17 cellular contexts compared by ENCODE assay signal in genomic region chr3:134517796-134518195, GRCh38. TPM values are rescaled to one million over a fixed set of nuclear protein-coding genes. Genes with fewer than 3 reads are reported as not detected.
DNase-seq lines count a peak whose midpoint lies in the region; ATAC-seq and TF ChIP-seq lines count a peak whose summit lies in the region.
"Had no signal": no experiment of that assay in that cellular context is flagged by ENCODE, and none has a peak within 500 bp of the region (broad histone marks: within the 10 kb centered on the region; RNA-seq: fewer than 3 reads in every experiment).

No MANE protein-coding gene starts in this region.

- peak overlapping the region; percentile 52 for H3K27ac ChIP-seq in osteoblast (ENCODE audit: low read depth, low read length)
- H3K27ac ChIP-seq: testis had no signal

- H3K4me1 ChIP-seq in osteoblast (ENCODE audit: insufficient read depth, low read length): peaks cover 15% of the 10 kb centered on the region
- H3K4me1 ChIP-seq: testis had no signal

- H3K4me1 Mint-ChIP-seq in Calu3 (ENCODE audit: low read depth, unreplicated experiment): peaks cover 26% of the 10 kb centered on the region
- H3K4me1 Mint-ChIP-seq: GM23338 had no signal

- no peaks in the 10 kb centered on the region for H3K79me2 ChIP-seq in osteoblast (ENCODE audit: insufficient read depth, low read length)

- peak overlapping the region; percentile 45 for H3K4me3 ChIP-seq in osteoblast (ENCODE audit: insufficient read depth, low read length)
- H3K4me3 ChIP-seq: GM23338, heart right ventricle, testis had no signal

- H3K27me3 ChIP-seq in osteoblast (ENCODE audit: insufficient read depth, low read length): no peaks in the 10 kb centered on the region
- H3K27me3 ChIP-seq: heart right ventricle, testis had no signal

- H3K9me3 Mint-ChIP-seq in Calu3 (ENCODE audit: low read depth, unreplicated experiment): peaks cover 14% of the 10 kb centered on the region

- in situ Hi-C loops in GM13976 (cut with MboI; ENCODE audit: low sequenced_read_pairs, unreplicated experiment): no loop called here

- no peaks in the 10 kb centered on the region for H3K27me3 Mint-ChIP-seq in Calu3 (ENCODE audit: unreplicated experiment)
- H3K27me3 Mint-ChIP-seq: CD8-positive, alpha-beta memory T cell had no signal

- no TSS peak for BruUV-seq in Calu3 (replicated peaks; lab: Mats Ljungman, UMichigan)

- no peaks in the 10 kb centered on the region for H3K36me3 ChIP-seq in osteoblast (ENCODE audit: insufficient read depth, low read length)

- CTCF ChIA-PET in Calu3 (lab: Charles Lee): no interaction called here

- no peaks in the 10 kb centered on the region for H3K36me3 Mint-ChIP-seq in Calu3 (ENCODE audit: insufficient read depth, unreplicated experiment)

- H3K4me3 Mint-ChIP-seq in Calu3 (ENCODE audit: low read depth, unreplicated experiment): no peak overlapping the region
- H3K4me3 Mint-ChIP-seq: GM23338 had no signal

- H2AFZ ChIP-seq in osteoblast (ENCODE audit: low read length): peak overlapping the region; percentile 0
- H2AFZ ChIP-seq: GM23338 had no signal

- peak overlapping the region; percentile 44 for H3K27ac Mint-ChIP-seq in Calu3 (ENCODE audit: unreplicated experiment)
- H3K27ac Mint-ChIP-seq: GM23338 had no signal

- no peaks in the 10 kb centered on the region for H3K9me3 ChIP-seq in osteoblast (ENCODE audit: low read depth, low read length)
- H3K9me3 ChIP-seq: testis had no signal

- H3K4me2 ChIP-seq in osteoblast (ENCODE audit: insufficient read depth, low read length): peak overlapping the region; percentile 73
- H3K4me2 ChIP-seq: GM23338 had no signal

- TF ChIP-seq CTCF in Calu3 (IDR thresholded peaks at IDR 0.05; ENCODE audit: unreplicated experiment): no peak
- TF ChIP-seq CTCF in osteoblast (IDR thresholded peaks at IDR 0.05; ENCODE audit: extremely low read depth, low read depth, low read length): no peak
- no peak for TF ChIP-seq CTCF in GM13976 (IDR thresholded peaks at IDR 0.05; ENCODE audit: borderline replicate concordance, control extremely low read depth, extremely low read depth, insufficient read depth, missing control alignments)

- DNase-seq in Calu3 (no peak), M059J (ENCODE audit: low read depth) (peak; percentile 51), dedifferentiated amniotic fluid mesenchymal stem cell (ENCODE audit: extremely low spot score) (peak; percentile 38), osteoblast (ENCODE audit: insufficient read length, low spot score, missing footprints) (peak; percentile 39), GM13976 (ENCODE audit: low spot score) (no peak)
- no peak for DNase-seq in activated naive CD4-positive, alpha-beta T cell treated with anti-CD3 and anti-CD28 coated beads, Interleukin-2, amount 50 U/mL, for 16 hours
- DNase-seq: activated CD4-positive, CD25-positive, alpha-beta regulatory T cell; caudate nucleus; CD8-positive, alpha-beta memory T cell; heart right ventricle; kidney glomerular epithelial cell; NCI-H1092 treated with DMSO at 0.1 percent for 48 hours; NCI-H345; posterior cingulate gyrus; testis had no signal

- intact Hi-C loops in Calu3 (cut with micrococcal nuclease; ENCODE audit: unreplicated experiment): no loop called here

- no peaks in the 10 kb centered on the region for H4K20me1 ChIP-seq in osteoblast (ENCODE audit: insufficient read depth, low read length)

- no peak for ATAC-seq in GM18498 (IDR thresholded peaks at IDR 0.05; ENCODE audit: unreplicated experiment)
- ATAC-seq: GM23338 had no signal

RNA-seq across cellular contexts. Expression of gene CEP63, which starts 31.9 kb away (rescaled TPM):
- total RNA-seq in Calu3 (2022): 37.4 and 37.7 TPM in 2 replicates
- 20.7 and 26.3 TPM in 2 replicates for total RNA-seq in M059J (2014; rRNA removed; shearing (Covaris generic))
- 15.9 and 42.4 TPM in 2 replicates for total RNA-seq in osteoblast

RNA-seq across cellular contexts. Expression of gene ANAPC13, which starts 32.0 kb away (rescaled TPM):
- total RNA-seq in Calu3 (2022) (49.2 and 51.3 TPM in 2 replicates), osteoblast (68.4 and 77.5 TPM in 2 replicates)
- 208 and 216 TPM in 2 replicates for total RNA-seq in M059J (2014; rRNA removed; shearing (Covaris generic))

Comparison
In these comparisons a context has a peak if more than half of its experiments do, and no peak if none do; other contexts are left out.
1. DNase-seq: peak in M059J (single experiment), dedifferentiated amniotic fluid mesenchymal stem cell (single experiment) and osteoblast (single experiment); none in Calu3 (single experiment), GM13976 (single experiment) and activated naive CD4-positive, alpha-beta T cell treated with anti-CD3 and anti-CD28 coated beads, Interleukin-2, amount 50 U/mL, for 16 hours (single experiment).